Comparison of ENCODE assay signal across 22 cellular contexts in genomic region chr10:78560393-78560688, GRCh38.
"Had no signal": no experiment of that assay in that cellular context is flagged by ENCODE, and none has a peak within 500 bp of the region (broad histone marks: within the 10 kb centered on the region; RNA-seq: fewer than 3 reads in every experiment).

No MANE protein-coding gene starts in this region.

- H3K36me3 Mint-ChIP-seq: activated naive CD8-positive, alpha-beta T cell treated with anti-CD3 and anti-CD28 coated beads for 36 hours; memory B cell had no signal

- H3K27ac Mint-ChIP-seq: activated B cell treated with CpG ODN at 0.5 μM for 24 hours; activated CD4-positive, alpha-beta T cell treated with anti-CD3 and anti-CD28 coated beads for 36 hours; activated naive CD8-positive, alpha-beta T cell treated with anti-CD3 and anti-CD28 coated beads for 36 hours; activated T-helper 2 cell treated with anti-CD3 and anti-CD28 coated beads, Interferon-gamma antibody, Interleukin-2, Interleukin-4, amounts not matched to agents 10 μg/mL and 5 μg/mL and 100 μg/mL, durations not matched to agents 14 hours and 24 hours and 36 hours; memory B cell; progenitor cell of endocrine pancreas; stimulated activated naive CD8-positive, alpha-beta T cell treated with anti-CD3 and anti-CD28 coated beads, Interleukin-15, Interleukin-2, amounts not matched to agents 100 ng/mL and 50 ng/mL, for 24 hours had no signal

- ATAC-seq: activated CD4-positive, alpha-beta T cell treated with anti-CD3 and anti-CD28 coated beads for 36 hours; activated T-cell treated with anti-CD3 and anti-CD28 coated beads, Interleukin-2, amount 50 U/mL, for 4 hours; left colon had no signal

- H3K27me3 ChIP-seq: tibial artery had no signal

- DNase-seq: activated B cell treated with CpG ODN at 0.5 μM for 24 hours; activated CD4-positive, alpha-beta T cell treated with anti-CD3 and anti-CD28 coated beads for 36 hours; activated CD4-positive, alpha-beta T cell treated with anti-CD3 and anti-CD28 coated beads, Interleukin-2, amount 50 U/mL, for 48 hours; activated CD8-positive, alpha-beta memory T cell treated with anti-CD3 and anti-CD28 coated beads, Interleukin-2, amount 50 U/mL, for 48 hours; activated naive CD4-positive, alpha-beta T cell; activated naive CD8-positive, alpha-beta T cell treated with anti-CD3 and anti-CD28 coated beads for 36 hours; activated T-cell treated with anti-CD3 and anti-CD28 coated beads, Interleukin-2, amount 50 U/mL, for 4 hours; cerebellar nuclear complex; left colon; stimulated activated CD4-positive, alpha-beta T cell treated with anti-CD3 and anti-CD28 coated beads, Interleukin-4, amount 100 ng/mL, for 24 hours; T-helper 9 cell; tibial artery had no signal

- H3K27ac ChIP-seq: coronary artery, epithelial cell of prostate, tibial artery had no signal

- H3K4me3 Mint-ChIP-seq: activated B cell treated with CpG ODN at 0.5 μM for 24 hours; activated CD4-positive, alpha-beta T cell treated with anti-CD3 and anti-CD28 coated beads for 36 hours; activated naive CD8-positive, alpha-beta T cell treated with anti-CD3 and anti-CD28 coated beads for 36 hours; activated T-cell treated with anti-CD3 and anti-CD28 coated beads, Interleukin-2, amount 50 U/mL, for 4 hours; memory B cell; neural crest cell; stimulated activated naive CD8-positive, alpha-beta T cell treated with anti-CD3 and anti-CD28 coated beads, Interleukin-15, Interleukin-2, amounts not matched to agents 100 ng/mL and 50 ng/mL, for 24 hours had no signal

- H3K36me3 ChIP-seq: tibial artery had no signal

- H3K9me3 ChIP-seq: tibial artery had no signal

- FAIRE-seq: astrocyte, keratinocyte, urothelium cell line had no signal

- H3K9me3 Mint-ChIP-seq: activated B cell treated with CpG ODN at 0.5 μM for 24 hours; activated naive CD8-positive, alpha-beta T cell treated with anti-CD3 and anti-CD28 coated beads for 36 hours; activated T-cell treated with anti-CD3 and anti-CD28 coated beads, Interleukin-2, amount 50 U/mL, for 4 hours; memory B cell; neural crest cell; stimulated activated naive CD8-positive, alpha-beta T cell treated with anti-CD3 and anti-CD28 coated beads, Interleukin-15, Interleukin-2, amounts not matched to agents 100 ng/mL and 50 ng/mL, for 24 hours had no signal

- H3K4me3 ChIP-seq: coronary artery, tibial artery had no signal

- H3K27me3 Mint-ChIP-seq: activated naive CD8-positive, alpha-beta T cell treated with anti-CD3 and anti-CD28 coated beads for 36 hours; memory B cell; stimulated activated naive CD8-positive, alpha-beta T cell treated with anti-CD3 and anti-CD28 coated beads, Interleukin-15, Interleukin-2, amounts not matched to agents 100 ng/mL and 50 ng/mL, for 24 hours had no signal

- H3K4me1 Mint-ChIP-seq: activated B cell treated with CpG ODN at 0.5 μM for 24 hours; activated CD4-positive, alpha-beta T cell treated with anti-CD3 and anti-CD28 coated beads for 36 hours; activated naive CD8-positive, alpha-beta T cell treated with anti-CD3 and anti-CD28 coated beads for 36 hours; memory B cell had no signal
